ENCODE assay signal across 8 cellular contexts in the genomic region with DNA sequence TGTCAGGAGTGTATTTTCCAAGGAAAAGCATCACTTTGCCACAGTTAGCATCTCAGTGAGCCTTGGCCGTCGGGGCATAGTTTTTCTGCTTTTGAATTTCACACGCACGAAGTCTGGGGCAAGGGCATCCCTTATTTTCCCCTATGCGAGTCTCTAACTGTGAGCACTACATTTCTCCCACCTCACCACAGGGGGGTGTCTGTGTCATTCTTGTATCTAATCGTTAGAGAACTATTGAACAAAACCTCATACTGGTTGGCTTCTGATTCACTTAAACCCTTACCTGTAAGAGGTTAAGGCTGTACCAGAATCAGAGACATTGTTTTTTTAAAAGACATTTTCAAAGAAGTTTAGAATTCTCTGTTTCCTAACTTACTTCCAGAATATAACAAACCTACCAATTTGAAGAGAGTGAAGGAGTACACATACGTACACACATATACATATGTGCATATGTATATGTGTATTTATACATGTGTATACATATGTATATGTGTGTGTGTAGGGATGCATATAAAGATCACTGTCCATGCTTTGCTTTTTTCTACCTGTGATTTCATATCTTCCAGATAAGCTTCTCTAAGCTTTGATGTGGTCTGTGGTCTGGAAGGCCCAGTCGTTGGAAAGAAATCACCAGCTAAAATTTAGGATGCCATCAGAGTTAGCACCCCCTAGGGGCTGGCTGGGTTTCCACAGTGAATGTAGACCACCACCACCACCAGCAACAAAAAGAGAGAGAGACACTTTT. TPM values are rescaled to one million over a fixed set of nuclear protein-coding genes. Genes with fewer than 3 reads are reported as not detected.
DNase-seq lines count a peak whose midpoint lies in the region; ATAC-seq and TF ChIP-seq lines count a peak whose summit lies in the region.

No MANE protein-coding gene starts in this region.

- peak in 1 of 2 donors; percentile 51 for ATAC-seq in activated T-cell treated with anti-CD3 and anti-CD28 coated beads, Interleukin-2, amount 50 U/mL, for 72 hours (replicated peaks in 1 of 2)

- no peaks in the 10 kb centered on the region for H3K36me3 Mint-ChIP-seq in activated T-cell treated with anti-CD3 and anti-CD28 coated beads, Interleukin-2, amount 50 U/mL, for 72 hours (ENCODE audit: insufficient read depth in 2 of 2)
- H3K36me3 Mint-ChIP-seq in brain = no peaks in the 10 kb centered on the region

- H3K79me2 ChIP-seq in MM.1S (ENCODE audit: low read length) = no peaks in the 10 kb centered on the region

- no peak overlapping the region for H3K4me3 ChIP-seq in MM.1S (ENCODE audit: low read length)

- H3K27me3 ChIP-seq in MM.1S (replicated peaks; ENCODE audit: insufficient read depth, low read length) = no peaks in the 10 kb centered on the region

- TF ChIP-seq CTCF in MM.1S (IDR thresholded peaks at IDR 0.05; ENCODE audit: low read length) (peak; percentile 32), brain (conservative IDR thresholded peaks at IDR 0.05) (peak; percentile 41 to 48)

- peaks cover 6% of the 10 kb centered on the region for H3K4me1 Mint-ChIP-seq in activated T-cell treated with anti-CD3 and anti-CD28 coated beads, Interleukin-2, amount 50 U/mL, for 72 hours (ENCODE audit: low read depth)
- H3K4me1 Mint-ChIP-seq in brain = no peaks in the 10 kb centered on the region

- H3K4me1 ChIP-seq in MM.1S (ENCODE audit: low read length) = no peaks in the 10 kb centered on the region

- no peak overlapping the region for H3K27ac ChIP-seq in MM.1S (ENCODE audit: low read length)

- no peaks in the 10 kb centered on the region for H3K9me3 Mint-ChIP-seq in activated T-cell treated with anti-CD3 and anti-CD28 coated beads, Interleukin-2, amount 50 U/mL, for 72 hours
- H3K9me3 Mint-ChIP-seq in brain = no peaks in the 10 kb centered on the region

- no peaks in the 10 kb centered on the region for H4K20me1 ChIP-seq in MM.1S (ENCODE audit: insufficient read depth, low read length)

- H3K9ac ChIP-seq in MM.1S (ENCODE audit: low read length) = no peak overlapping the region

- H3K27me3 Mint-ChIP-seq in activated T-cell treated with anti-CD3 and anti-CD28 coated beads, Interleukin-2, amount 50 U/mL, for 72 hours (ENCODE audit: low read depth) = no peaks in the 10 kb centered on the region
- no peaks in the 10 kb centered on the region for H3K27me3 Mint-ChIP-seq in brain

- H3K9me3 ChIP-seq in MM.1S (replicated peaks; ENCODE audit: insufficient read depth, low read length) = no peaks in the 10 kb centered on the region

- H3K9me2 ChIP-seq in MM.1S (replicated peaks; ENCODE audit: insufficient read depth, low read length) = no peaks in the 10 kb centered on the region

- no peak overlapping the region for H2AFZ ChIP-seq in MM.1S (ENCODE audit: low read length)

- H3K27ac Mint-ChIP-seq in activated T-cell treated with anti-CD3 and anti-CD28 coated beads, Interleukin-2, amount 50 U/mL, for 72 hours = no peak overlapping the region
- H3K27ac Mint-ChIP-seq in brain = no peak overlapping the region

- no peak overlapping the region for H3K4me3 Mint-ChIP-seq in activated T-cell treated with anti-CD3 and anti-CD28 coated beads, Interleukin-2, amount 50 U/mL, for 72 hours
- H3K4me3 Mint-ChIP-seq in brain = no peak overlapping the region

- peak; percentile 6 to 12 for DNase-seq in activated T-cell treated with anti-CD3 and anti-CD28 coated beads, Interleukin-2, amount 50 U/mL, for 72 hours
- DNase-seq in activated T-cell treated with anti-CD3 and anti-CD28 coated beads for 4 hours (no peak), MM.1S (peak; percentile 46), lung microvascular endothelial cell (ENCODE audit: low read depth in 2 of 2) (peak; percentile 48 to 65), activated gamma-delta T cell treated with Interleukin-2 at 50 U/mL for 16 hours (no peak), NCI-H345 treated with DMSO at 0.1 percent for 48 hours (lab: John Stamatoyannopoulos, UW; ENCODE audit: unreplicated experiment) (no peak), cerebellar nuclear complex (lab: John Stamatoyannopoulos, UW) (no peak)

- no peak overlapping the region for H3K4me2 ChIP-seq in MM.1S (ENCODE audit: low read depth, low read length)

- H3F3A ChIP-seq in MM.1S (ENCODE audit: insufficient read depth, low read length) = no peaks in the 10 kb centered on the region

- no peaks in the 10 kb centered on the region for H3K36me3 ChIP-seq in MM.1S (replicated peaks; ENCODE audit: insufficient read depth, low read length)

RNA-seq across cellular contexts. Expression of gene MYZAP, which starts 49.4 kb away (rescaled TPM):
- total RNA-seq in activated T-cell treated with anti-CD3 and anti-CD28 coated beads, Interleukin-2, amount 50 U/mL, for 72 hours = under 1 TPM in 1 of 2 donors, not detected in 1; 0.24 TPM
- polyA plus RNA-seq in brain (ENCODE audit: insufficient read depth, low read depth, low replicate concordance) = 0.51 TPM
- 49.7 and 86.3 TPM in 2 replicates for total RNA-seq in lung microvascular endothelial cell

Comparison
In these comparisons a context has a peak if more than half of its experiments do, and no peak if none do; other contexts are left out.
1. DNase-seq: peak in activated T-cell treated with anti-CD3 and anti-CD28 coated beads, Interleukin-2, amount 50 U/mL, for 72 hours (2 of 2), MM.1S (single experiment) and lung microvascular endothelial cell (2 of 2); none in activated T-cell treated with anti-CD3 and anti-CD28 coated beads for 4 hours (single experiment), activated gamma-delta T cell treated with Interleukin-2 at 50 U/mL for 16 hours (single experiment), NCI-H345 treated with DMSO at 0.1 percent for 48 hours (single experiment) and cerebellar nuclear complex (0 of 2).
2. RNA of gene MYZAP, which starts 49.4 kb away (total RNA-seq): 49.7 to 86.3 TPM in lung microvascular endothelial cell; 0.24 TPM in activated T-cell treated with anti-CD3 and anti-CD28 coated beads, Interleukin-2, amount 50 U/mL, for 72 hours; every median in the first group is over 10 times any median in the second.